ENCODE assay signal across 1 cellular context in genomic region chr1:156740679-156741612, GRCh38.
TF ChIP-seq lines count a peak whose summit lies in the region.

MRPL24 (minus strand) TSS chr1:156741088; CDS start chr1:156738704, 2,384 bp downstream.

TF ChIP-seq in HEK293, 187 proteins besides CTCF, POLR2A, EP300 and RAD21 (continued from another document):
- TF ChIP-seq PRDM6 (tag by site-specific recombination; IDR thresholded peaks at IDR 0.05) = no peak
- no peak for TF ChIP-seq ZNF747 (tag by site-specific recombination; IDR thresholded peaks at IDR 0.05)
- 0 out of 2 replicates have a peak, but pooled peaks have one; percentile 22 for TF ChIP-seq SALL2 (tag by site-specific recombination; IDR thresholded peaks at IDR 0.05; ENCODE audit: borderline replicate concordance)
- TF ChIP-seq ZSCAN30 (tag by site-specific recombination; IDR thresholded peaks at IDR 0.05) = peak; percentile 78; the same call in 1 of the 2 replicates
- TF ChIP-seq ZNF558 (tag by site-specific recombination; IDR thresholded peaks at IDR 0.05) = no peak
- 0 out of 2 replicates have a peak, but pooled peaks have one; percentile 19 for TF ChIP-seq ZNF843 (tag by site-specific recombination; IDR thresholded peaks at IDR 0.05)
- no peak for TF ChIP-seq ZNF704 (tag by site-specific recombination; IDR thresholded peaks at IDR 0.05)
- peak; percentile 86; the same call in 1 of the 2 replicates for TF ChIP-seq ZNF24 (tag by site-specific recombination; IDR thresholded peaks at IDR 0.05)
- TF ChIP-seq PRDM10 (tag by site-specific recombination; IDR thresholded peaks at IDR 0.05) = peak; percentile 92
- no peak for TF ChIP-seq ZNF664 (tag by site-specific recombination; IDR thresholded peaks at IDR 0.05)
- peak; percentile 4; the same call in 1 of the 2 replicates for TF ChIP-seq TRIM28 (IDR thresholded peaks at IDR 0.05; ENCODE audit: borderline replicate concordance, low read length)
- TF ChIP-seq YY1 (tag by site-specific recombination; IDR thresholded peaks at IDR 0.05) = peak; percentile 83
- no peak for TF ChIP-seq RBAK (tag by site-specific recombination; IDR thresholded peaks at IDR 0.05)
- 0 out of 2 replicates have a peak, but pooled peaks have one; percentile 17 for TF ChIP-seq PRDM1 (tag by site-specific recombination; IDR thresholded peaks at IDR 0.05)
- peak; percentile 91 for TF ChIP-seq BCL11B (tag by site-specific recombination; IDR thresholded peaks at IDR 0.05; ENCODE audit: low read depth)
- peak; percentile 36; the same call in 1 of the 2 replicates for TF ChIP-seq PRDM4 (tag by site-specific recombination; IDR thresholded peaks at IDR 0.05)
- TF ChIP-seq ZNF585B (tag by site-specific recombination; IDR thresholded peaks at IDR 0.05) = no peak
- no peak for TF ChIP-seq ZNF148 (tag by site-specific recombination; IDR thresholded peaks at IDR 0.05; ENCODE audit: borderline replicate concordance)
- peak; percentile 47; the same call in 1 of the 2 replicates for TF ChIP-seq ZBTB10 (tag by site-specific recombination; IDR thresholded peaks at IDR 0.05)
- TF ChIP-seq BCL11A (tag by site-specific recombination; IDR thresholded peaks at IDR 0.05; ENCODE audit: low read depth) = peak; percentile 74
- peak; percentile 99 for TF ChIP-seq SP3 (tag by site-specific recombination; IDR thresholded peaks at IDR 0.05)
TF ChIP-seq in HEK293: peak in this region for 69.
